In genomic region chr20:62518911-62519310, GRCh38 we compare ENCODE assay signal across 2 cellular contexts.
TF ChIP-seq lines count a peak whose summit lies in the region.

No MANE protein-coding gene starts in this region.

TF ChIP-seq in HEK293, 187 proteins besides CTCF, POLR2A, EP300 and RAD21:
- peak; percentile 38; the same call in 1 of the 2 replicates for TF ChIP-seq PRDM10 (tag by site-specific recombination; IDR thresholded peaks at IDR 0.05)
- no peak for TF ChIP-seq ZSCAN23 (tag by site-specific recombination; IDR thresholded peaks at IDR 0.05)
- peak; percentile 10; the same call in 1 of the 2 replicates for TF ChIP-seq EGR2 (tag by site-specific recombination; IDR thresholded peaks at IDR 0.05; ENCODE audit: low read depth)
- no peak for TF ChIP-seq ZNF335 (tag by site-specific recombination; conservative IDR thresholded peaks at IDR 0.05)
- no peak for TF ChIP-seq ZNF837 (tag by site-specific recombination; IDR thresholded peaks at IDR 0.05)
- TF ChIP-seq ZFP3 (tag by site-specific recombination; IDR thresholded peaks at IDR 0.05; ENCODE audit: low read depth): no peak

TF ChIP-seq in K562, 482 proteins besides CTCF, POLR2A, EP300 and RAD21 (continued from another document):
- peak; percentile 80 for TF ChIP-seq PRDM10 (IDR thresholded peaks at IDR 0.05; ENCODE audit: partially characterized antibody)
